Comparison of ENCODE assay signal across 12 cellular contexts in genomic region chr12:104011265-104011664, GRCh38. TPM values are rescaled to one million over a fixed set of nuclear protein-coding genes. Genes with fewer than 3 reads are reported as not detected.
A peak's percentile ranks its signal among the peaks of the same experiment; 100 is the strongest.
DNase-seq lines count a peak whose midpoint lies in the region; ATAC-seq and TF ChIP-seq lines count a peak whose summit lies in the region.
"Had no signal": no experiment of that assay in that cellular context is flagged by ENCODE, and none has a peak within 500 bp of the region (broad histone marks: within the 10 kb centered on the region; RNA-seq: fewer than 3 reads in every experiment).

No MANE protein-coding gene starts in this region.

- TF ChIP-seq CTCF in AG04450 (IDR thresholded peaks at IDR 0.05; ENCODE audit: low read depth, low read length) (no peak), kidney epithelial cell (IDR thresholded peaks at IDR 0.05; ENCODE audit: insufficient read depth, low read length, poor library complexity, severe bottlenecking) (no peak), GM23338 (conservative IDR thresholded peaks at IDR 0.05; ENCODE audit: low read depth in 2 of 2) (no peak)

- H3K27ac ChIP-seq in AG04450 (ENCODE audit: low read depth, low read length) (peak overlapping the region; percentile 73), GM23338 (ENCODE audit: low read depth) (no peak overlapping the region)
- H3K27ac ChIP-seq: prostate gland had no signal

- H3K79me2 ChIP-seq in GM23338 (replicated peaks; ENCODE audit: insufficient read depth) = no peaks in the 10 kb centered on the region

- H3F3A ChIP-seq in GM23338 (replicated peaks; ENCODE audit: low read depth) = no peaks in the 10 kb centered on the region

- peaks cover 6% of the 10 kb centered on the region for H3K27me3 Mint-ChIP-seq in GM23338 (ENCODE audit: insufficient read depth, low read depth, poor library complexity)

- POLR2A ChIA-PET in AG04450 (lab: Yijun Ruan, JAX) = interaction anchor here (1.0 kb wide), 3 partner anchors 39 to 209 kb away, joined by 3 read pairs; partner anchors contain the start of gene GLT8D2

- H2AFZ ChIP-seq in GM23338 = no peak overlapping the region

- H3K4me1 Mint-ChIP-seq in GM23338 = no peaks in the 10 kb centered on the region

- ATAC-seq in HG02981 (IDR thresholded peaks at IDR 0.05; ENCODE audit: unreplicated experiment) (no peak), GM23338 (no peak), GM18511 (IDR thresholded peaks at IDR 0.05; ENCODE audit: unreplicated experiment) (no peak)
- ATAC-seq: activated naive CD4-positive, alpha-beta T cell treated with anti-CD3 and anti-CD28 coated beads, Interleukin-2, amount 50 U/mL, for 72 hours had no signal

- no peaks in the 10 kb centered on the region for H3K9me2 ChIP-seq in GM23338 (ENCODE audit: insufficient read depth)

- H3K27ac Mint-ChIP-seq in GM23338 = no peak overlapping the region
- H3K27ac Mint-ChIP-seq: activated naive CD4-positive, alpha-beta T cell treated with anti-CD3 and anti-CD28 coated beads, Interleukin-2, amount 50 U/mL, for 72 hours had no signal

- H3K4me3 ChIP-seq in AG04450 (ENCODE audit: low read depth, low read length) (no peak overlapping the region), kidney epithelial cell (ENCODE audit: low read depth, low read length) (no peak overlapping the region), GM23338 (no peak overlapping the region)
- H3K4me3 ChIP-seq: prostate gland had no signal

- H3K36me3 ChIP-seq in kidney epithelial cell (ENCODE audit: control insufficient read depth, insufficient read depth, low read length) (no peaks in the 10 kb centered on the region), GM23338 (ENCODE audit: insufficient read depth) (no peaks in the 10 kb centered on the region)
- H3K36me3 ChIP-seq: prostate gland had no signal

- no peak overlapping the region for H3K4me2 ChIP-seq in GM23338

- H3K4me1 ChIP-seq in GM23338 (ENCODE audit: insufficient read depth) = no peaks in the 10 kb centered on the region
- H3K4me1 ChIP-seq: prostate gland had no signal

- peaks cover 12% of the 10 kb centered on the region for H3K9me3 Mint-ChIP-seq in GM23338
- H3K9me3 Mint-ChIP-seq: activated naive CD4-positive, alpha-beta T cell treated with anti-CD3 and anti-CD28 coated beads, Interleukin-2, amount 50 U/mL, for 72 hours had no signal

- DNase-seq in AG04450 (ENCODE audit: low read depth, low spot score) (peak; percentile 74), HT1080 (ENCODE audit: low read depth) (peak; percentile 95), brain pericyte (ENCODE audit: low read depth, low spot score) (peak; percentile 13), kidney epithelial cell (ENCODE audit: low read depth) (peak; percentile 72), islet precursor cell (no peak), GM23338 (ENCODE audit: low spot score) (no peak)
- DNase-seq: activated CD4-positive, alpha-beta T cell treated with anti-CD3 and anti-CD28 coated beads, Interleukin-2, amount 50 U/mL, for 48 hours; trophoblast cell had no signal

- H3K27me3 ChIP-seq in AG04450 (ENCODE audit: control insufficient read depth, insufficient read depth, low read length) (no peaks in the 10 kb centered on the region), kidney epithelial cell (ENCODE audit: control insufficient read depth, insufficient read depth, low read length) (no peaks in the 10 kb centered on the region), GM23338 (ENCODE audit: insufficient read depth) (no peaks in the 10 kb centered on the region)

- CTCF ChIA-PET in AG04450 (lab: Charles Lee) = no interaction called here

- H3K4me3 Mint-ChIP-seq in GM23338 = no peak overlapping the region

- no peaks in the 10 kb centered on the region for H4K20me1 ChIP-seq in GM23338 (replicated peaks; ENCODE audit: insufficient read depth)

- peaks cover 3% of the 10 kb centered on the region; the same call in 1 of the 3 replicates for H3K36me3 Mint-ChIP-seq in GM23338 (ENCODE audit: low read depth)
- H3K36me3 Mint-ChIP-seq: activated naive CD4-positive, alpha-beta T cell treated with anti-CD3 and anti-CD28 coated beads, Interleukin-2, amount 50 U/mL, for 72 hours had no signal

- peaks cover 8% of the 10 kb centered on the region; the same call in 1 of the 2 replicates for H3K9me3 ChIP-seq in AG04450 (ENCODE audit: control insufficient read depth, insufficient read depth, low read length)
- H3K9me3 ChIP-seq: prostate gland had no signal

TF ChIP-seq in GM23338, 12 proteins besides CTCF, POLR2A, EP300 and RAD21 (continues in another document):
- no peak for TF ChIP-seq POLR2AphosphoS5 (IDR thresholded peaks at IDR 0.05; ENCODE audit: low read depth)

RNA-seq across cellular contexts. Expression of gene GLT8D2, which starts 38.7 kb away (rescaled TPM):
- polyA plus RNA-seq in AG04450 (2011; rRNA removed) (102 and 119 TPM in 2 replicates), GM23338 (2016; fragmentation: Nextera tagmentation; extraction: Ambion mirVana) (3.2 and 4.2 TPM in 2 replicates)
- 33.5 and 35.4 TPM in 2 replicates for polyA minus RNA-seq in AG04450 (2011; rRNA and poly(A)+ RNA removed)
- total RNA-seq in HT1080 (2014; rRNA removed; shearing (Covaris generic)) = 3.1 and 4.7 TPM in 2 replicates
- polyA plus RNA-seq in HT1080 (2015; cell fraction: cytosol; rRNA removed) = 2.1 and 2.5 TPM in 2 replicates
- 2.2 and 4.1 TPM in 2 replicates for polyA plus RNA-seq in HT1080 (2015; cell fraction: nucleus; rRNA removed)
- 1.1 and 1.8 TPM in 2 replicates for total RNA-seq in kidney epithelial cell
- 3.2 and 8.5 TPM in 2 replicates for total RNA-seq in GM23338 (2014; rRNA removed; shearing (Covaris generic))

RNA-seq across cellular contexts. Expression of gene TDG, which starts 45.6 kb away (rescaled TPM):
- 20.4 and 28.4 TPM in 2 replicates for polyA plus RNA-seq in AG04450 (2011; rRNA removed)
- 9.2 and 15.9 TPM in 2 replicates for polyA minus RNA-seq in AG04450 (2011; rRNA and poly(A)+ RNA removed)
- total RNA-seq in HT1080 (2014; rRNA removed; shearing (Covaris generic)) = 14.3 and 17.4 TPM in 2 replicates
- polyA plus RNA-seq in HT1080 (2015; cell fraction: cytosol; rRNA removed) = 13.4 and 14.1 TPM in 2 replicates
- 40.1 and 42.5 TPM in 2 replicates for polyA plus RNA-seq in HT1080 (2015; cell fraction: nucleus; rRNA removed)
- total RNA-seq in kidney epithelial cell = 34.9 and 35.5 TPM in 2 replicates
- total RNA-seq in GM23338 (2014; rRNA removed; shearing (Covaris generic)) = 57.0 and 58.3 TPM in 2 replicates
- polyA plus RNA-seq in GM23338 (2016; fragmentation: Nextera tagmentation; extraction: Ambion mirVana) = 63.2 and 66.2 TPM in 2 replicates

RNA-seq across cellular contexts. Expression of gene HCFC2, which starts 53.1 kb away (rescaled TPM):
- polyA plus RNA-seq in AG04450 (2011; rRNA removed) = 20.8 and 31.4 TPM in 2 replicates
- 17.4 and 31.5 TPM in 2 replicates for polyA minus RNA-seq in AG04450 (2011; rRNA and poly(A)+ RNA removed)
- 7.2 and 9.4 TPM in 2 replicates for total RNA-seq in HT1080 (2014; rRNA removed; shearing (Covaris generic))
- polyA plus RNA-seq in HT1080 (2015; cell fraction: cytosol; rRNA removed) = 5.3 and 7.2 TPM in 2 replicates
- 19.0 and 19.2 TPM in 2 replicates for polyA plus RNA-seq in HT1080 (2015; cell fraction: nucleus; rRNA removed)
- total RNA-seq in kidney epithelial cell = 4.6 and 7.4 TPM in 2 replicates
- total RNA-seq in GM23338 (2014; rRNA removed; shearing (Covaris generic)) = 0.54 and 1.9 TPM in 2 replicates
- polyA plus RNA-seq in GM23338 (2016; fragmentation: Nextera tagmentation; extraction: Ambion mirVana) = 1.1 and 2.5 TPM in 2 replicates

Comparison
In these comparisons a context has a peak if more than half of its experiments do, and no peak if none do; other contexts are left out.
1. DNase-seq: peak in AG04450 (single experiment), HT1080 (single experiment), brain pericyte (single experiment) and kidney epithelial cell (single experiment); none in islet precursor cell (single experiment) and GM23338 (single experiment).